In genomic region chr17:5699789-5700188, GRCh38 we compare ENCODE assay signal across 26 cellular contexts.
"Had no signal": no experiment of that assay in that cellular context is flagged by ENCODE, and none has a peak within 500 bp of the region (broad histone marks: within the 10 kb centered on the region; RNA-seq: fewer than 3 reads in every experiment).

No MANE protein-coding gene starts in this region.

- H3K9me3 ChIP-seq: adrenal gland, body of pancreas, gastrocnemius medialis, lower lobe of right lung, right lobe of liver, testis had no signal

- H3K4me3 ChIP-seq: adrenal gland, body of pancreas, gastrocnemius medialis, left lung, lower lobe of right lung, right lobe of liver, testis had no signal

- H3K27ac ChIP-seq: adrenal gland, body of pancreas, gastrocnemius medialis, left lung, lower lobe of right lung, right lobe of liver, testis had no signal

- H3K36me3 ChIP-seq: adrenal gland, gastrocnemius medialis, left lung, lower lobe of right lung, right lobe of liver had no signal

- DNase-seq: activated CD4-positive, alpha-beta T cell treated with anti-CD3 and anti-CD28 coated beads for 4 hours; activated CD4-positive, alpha-beta T cell treated with anti-CD3 and anti-CD28 coated beads, Interleukin-2, amount 50 U/mL, for 4 hours; activated effector memory CD4-positive, alpha-beta T cell treated with Interleukin-2 at 50 U/mL for 16 hours; activated naive CD4-positive, alpha-beta T cell treated with Interleukin-2 at 50 U/mL for 16 hours; activated naive CD8-positive, alpha-beta T cell treated with anti-CD3 and anti-CD28 coated beads for 36 hours; activated T-cell treated with anti-CD3 and anti-CD28 coated beads for 4 hours; adrenal gland; aorta; body of pancreas; dermis blood vessel endothelial cell; effector CD8-positive, alpha-beta T cell; erythroblast; gastrocnemius medialis; glutamatergic neuron; left lung; lower lobe of right lung; mesenchymal stem cell; natural killer cell; right lobe of liver; stimulated activated CD4-positive, alpha-beta T cell treated with anti-CD3 and anti-CD28 coated beads, Interleukin-2, amount 100 ng/mL, for 48 hours; stimulated activated naive CD8-positive, alpha-beta T cell treated with anti-CD3 and anti-CD28 coated beads, Interleukin-15, Interleukin-2, amounts not matched to agents 100 U/mL and 50 U/mL, for 24 hours; T-helper 1 cell; testis; trophoblast cell had no signal

- H3K27me3 ChIP-seq: body of pancreas, right lobe of liver, testis had no signal

- H3K4me1 ChIP-seq: adrenal gland, body of pancreas, gastrocnemius medialis, left lung, lower lobe of right lung, right lobe of liver, testis had no signal

- FAIRE-seq: colon, urothelium cell line had no signal
